Comparison of ENCODE assay signal across 28 cellular contexts in the genomic region with DNA sequence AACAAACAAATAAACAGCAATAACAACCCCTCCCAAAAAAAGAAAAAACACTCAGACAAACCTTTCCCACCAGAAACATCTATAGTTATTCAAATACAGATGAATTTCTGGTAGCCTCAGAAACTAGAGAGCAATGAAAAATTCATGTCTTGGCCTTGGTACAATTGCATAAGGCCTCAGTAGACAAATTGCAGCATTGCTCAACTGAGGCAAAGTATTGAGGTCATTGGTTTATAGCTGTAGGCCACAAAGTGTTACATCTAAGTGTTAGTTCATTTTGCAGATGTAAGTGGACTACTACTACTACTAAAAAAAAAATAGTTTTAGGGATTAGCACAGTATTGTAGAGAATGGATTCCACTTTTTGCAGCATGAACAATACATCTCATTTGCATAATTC.
DNase-seq lines count a peak whose midpoint lies in the region; ATAC-seq and TF ChIP-seq lines count a peak whose summit lies in the region.
"Had no signal": no experiment of that assay in that cellular context is flagged by ENCODE, and none has a peak within 500 bp of the region (broad histone marks: within the 10 kb centered on the region; RNA-seq: fewer than 3 reads in every experiment).

No MANE protein-coding gene starts in this region.

- H3K4me3 ChIP-seq in AG09309 (ENCODE audit: control insufficient read depth, low read depth, low read length) (no peak overlapping the region), GM23248 (no peak overlapping the region), epithelial cell of esophagus (ENCODE audit: low read length) (no peak overlapping the region), foreskin fibroblast (ENCODE audit: low read depth in 1 of 2, low read length in 2 of 2) (no peak overlapping the region)
- H3K4me3 ChIP-seq: GM23338, MG63 had no signal

- no peaks in the 10 kb centered on the region for H3K4me1 ChIP-seq in GM23248 (ENCODE audit: insufficient read depth)
- H3K4me1 ChIP-seq: Caco-2 had no signal

- TF ChIP-seq CTCF in AG09309 (IDR thresholded peaks at IDR 0.05; ENCODE audit: control insufficient read depth, insufficient read depth, low read depth, low read length, missing control alignments) (no peak), epithelial cell of esophagus (IDR thresholded peaks at IDR 0.05; ENCODE audit: insufficient read depth, low read depth, low read length, missing control alignments) (no peak), foreskin fibroblast (IDR thresholded peaks at IDR 0.05; ENCODE audit: low read depth, low read length) (no peak)

- no peaks in the 10 kb centered on the region for H3K27me3 ChIP-seq in GM23248 (replicated peaks; ENCODE audit: insufficient read depth)
- H3K27me3 ChIP-seq: MG63 had no signal

- H3K4me3 Mint-ChIP-seq in T-helper 2 cell treated with Interferon-gamma antibody and Interleukin-4, amounts not matched to agents 5 μg/mL and 100 μg/mL, for 36 hours, result no peak overlapping the region
- H3K4me3 Mint-ChIP-seq: B cell; CD8-positive, alpha-beta T cell; GM23338; H9 had no signal

- no peaks in the 10 kb centered on the region for H3K9me3 ChIP-seq in GM23248 (ENCODE audit: low read depth)
- H3K9me3 ChIP-seq: Caco-2, MG63 had no signal

- DNase-seq in AG09309 (ENCODE audit: low read depth) (peak; percentile 35), GM23248 (peak; percentile 6), epithelial cell of esophagus (ENCODE audit: low read depth) (peak; percentile 13), foreskin fibroblast (peak; percentile 16 to 20)
- DNase-seq in T-helper 2 cell treated with Interferon-gamma antibody and Interleukin-4, amounts not matched to agents 5 μg/mL and 100 μg/mL, for 36 hours (ENCODE audit: low spot score), result no peak
- DNase-seq: Caco-2; CD8-positive, alpha-beta T cell; DMS79; EL; GDM1; H9; KBM-7; MG63; NCI-H1694; NCI-H2029 treated with DMSO at 0.1 percent for 48 hours; NCI-H446 treated with DMSO at 0.1 percent for 48 hours; NCI-H526; NCI-H82; NK-92 treated with Interleukin-12 subunit alpha and Interleukin-12 subunit beta, amount 100 ng/mL, for 24 hours; Right ventricle myocardium superior; RPMI8226; SW 1271 had no signal

- H3K36me3 Mint-ChIP-seq in T-helper 2 cell treated with Interferon-gamma antibody and Interleukin-4, amounts not matched to agents 5 μg/mL and 100 μg/mL, for 36 hours (ENCODE audit: low read depth), result no peaks in the 10 kb centered on the region
- H3K36me3 Mint-ChIP-seq: CD8-positive, alpha-beta T cell had no signal

- no peak overlapping the region for H3K27ac Mint-ChIP-seq in T-helper 2 cell treated with Interferon-gamma antibody and Interleukin-4, amounts not matched to agents 5 μg/mL and 100 μg/mL, for 36 hours
- H3K27ac Mint-ChIP-seq: B cell; CD8-positive, alpha-beta T cell; GM23338; H9 had no signal

- H3K4me1 Mint-ChIP-seq in T-helper 2 cell treated with Interferon-gamma antibody and Interleukin-4, amounts not matched to agents 5 μg/mL and 100 μg/mL, for 36 hours (ENCODE audit: low read depth), result no peaks in the 10 kb centered on the region
- H3K4me1 Mint-ChIP-seq: B cell, GM23338, H9 had no signal

- H3F3A ChIP-seq in GM23248 (ENCODE audit: insufficient read depth), result no peaks in the 10 kb centered on the region

- H3K36me3 ChIP-seq in GM23248 (ENCODE audit: low read depth), result no peaks in the 10 kb centered on the region
- H3K36me3 ChIP-seq: MG63 had no signal

- H3K27me3 Mint-ChIP-seq in T-helper 2 cell treated with Interferon-gamma antibody and Interleukin-4, amounts not matched to agents 5 μg/mL and 100 μg/mL, for 36 hours (ENCODE audit: low read depth), result no peaks in the 10 kb centered on the region
- H3K27me3 Mint-ChIP-seq: B cell had no signal

- no peak overlapping the region for H3K27ac ChIP-seq in GM23248
- H3K27ac ChIP-seq: C4-2B had no signal

- H3K79me2 ChIP-seq in GM23248 (ENCODE audit: insufficient read depth), result no peaks in the 10 kb centered on the region

- H3K9me2 ChIP-seq in GM23248 (ENCODE audit: insufficient read depth), result no peaks in the 10 kb centered on the region; the same call in 1 of the 2 replicates

- no peaks in the 10 kb centered on the region for H4K20me1 ChIP-seq in GM23248 (ENCODE audit: insufficient read depth)

- no peak for ATAC-seq in HG02973 (IDR thresholded peaks at IDR 0.05; ENCODE audit: unreplicated experiment)
- ATAC-seq in HG03095 (IDR thresholded peaks at IDR 0.05; ENCODE audit: unreplicated experiment), result no peak
- no peak for ATAC-seq in GM21528 (IDR thresholded peaks at IDR 0.05; ENCODE audit: low FRiP score, unreplicated experiment)
- ATAC-seq: CD8-positive, alpha-beta T cell; GM23338 had no signal

- peaks cover 29% of the 10 kb centered on the region for H3K9me3 Mint-ChIP-seq in T-helper 2 cell treated with Interferon-gamma antibody and Interleukin-4, amounts not matched to agents 5 μg/mL and 100 μg/mL, for 36 hours
- H3K9me3 Mint-ChIP-seq: GM23338 had no signal

- H2AFZ ChIP-seq in GM23248, result no peak overlapping the region
- H2AFZ ChIP-seq: GM23338 had no signal

- no peak overlapping the region for H3K4me2 ChIP-seq in GM23248 (ENCODE audit: unreplicated experiment)
- H3K4me2 ChIP-seq: GM23338 had no signal

- in situ Hi-C loops in GM23248 (cut with MboI), result no loop called here

- no peak overlapping the region for H3K9ac ChIP-seq in GM23248
